Comparison of ENCODE assay signal across 6 cellular contexts in genomic region chr7:48909887-48910286, GRCh38. TPM values are rescaled to one million over a fixed set of nuclear protein-coding genes. Genes with fewer than 3 reads are reported as not detected.
"Had no signal": no experiment of that assay in that cellular context is flagged by ENCODE, and none has a peak within 500 bp of the region (broad histone marks: within the 10 kb centered on the region; RNA-seq: fewer than 3 reads in every experiment).

No MANE protein-coding gene starts in this region.

RNA-seq across cellular contexts. Expression of gene CDC14C, which starts 14.5 kb away (rescaled TPM):
- total RNA-seq: HT-29, HT1080, K562 had no signal
- polyA plus RNA-seq: HepG2, IgD-negative memory B cell, IMR-90, K562 had no signal
